8 cellular contexts compared by ENCODE assay signal in the genomic region with DNA sequence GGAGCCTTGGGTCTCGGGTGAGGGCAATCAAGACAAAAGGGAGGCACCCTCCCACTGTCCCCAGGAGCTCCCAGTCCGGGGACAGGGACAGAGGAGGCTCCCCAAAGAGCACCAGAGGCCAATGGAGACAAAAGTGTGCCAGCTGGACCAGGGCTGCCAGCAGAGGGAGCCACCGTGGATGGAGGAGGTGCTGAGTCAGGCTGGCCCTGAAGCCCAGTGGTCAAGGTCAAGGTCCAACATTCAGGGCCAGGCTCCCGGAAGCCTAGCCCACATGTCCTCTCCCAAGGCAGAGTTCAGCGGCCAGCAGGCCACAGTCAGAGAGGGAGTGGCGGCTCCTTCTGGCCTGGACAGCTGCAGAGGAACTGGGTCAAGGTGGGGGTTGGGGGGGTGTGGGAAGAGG. TPM values are rescaled to one million over a fixed set of nuclear protein-coding genes. Genes with fewer than 3 reads are reported as not detected.
DNase-seq lines count a peak whose midpoint lies in the region; ATAC-seq and TF ChIP-seq lines count a peak whose summit lies in the region.

No MANE protein-coding gene starts in this region.

- H3K27me3 ChIP-seq in mammary epithelial cell (ENCODE audit: insufficient read depth, low read length) (no peaks in the 10 kb centered on the region), mesendoderm (ENCODE audit: insufficient read depth, low read length, poor library complexity) (no peaks in the 10 kb centered on the region)

- no peak overlapping the region for H2BK15ac ChIP-seq in mesendoderm (replicated peaks; ENCODE audit: low read depth)

- no peaks in the 10 kb centered on the region for H3K79me2 ChIP-seq in mammary epithelial cell (ENCODE audit: insufficient read depth, low read length)
- H3K79me2 ChIP-seq in mesendoderm (ENCODE audit: control insufficient read depth, insufficient read depth, low read length) = no peaks in the 10 kb centered on the region

- H3K4me3 ChIP-seq in mammary epithelial cell (replicated peaks in 1 of 3; ENCODE audit: insufficient read depth in 1 of 3, low read depth in 2 of 3, low read length in 3 of 3) (no peak overlapping the region), mesendoderm (ENCODE audit: low read length) (no peak overlapping the region)

- H3K9me3 Mint-ChIP-seq in HFFc6 = no peaks in the 10 kb centered on the region

- no peak overlapping the region for H4K8ac ChIP-seq in mesendoderm (ENCODE audit: low read depth, low read length)

- no peak overlapping the region for H3K18ac ChIP-seq in mesendoderm (ENCODE audit: low read length)

- H3K36me3 ChIP-seq in mammary epithelial cell (ENCODE audit: insufficient read depth, low read length) = no peaks in the 10 kb centered on the region
- H3K36me3 ChIP-seq in mesendoderm (ENCODE audit: control insufficient read depth, insufficient read depth, low read length) = no peaks in the 10 kb centered on the region

- H3K27me3 Mint-ChIP-seq in HFFc6 (ENCODE audit: insufficient read depth) = no peaks in the 10 kb centered on the region; the same call in 1 of the 2 replicates

- dilution Hi-C loops in mammary epithelial cell (cut with HindIII; ENCODE audit: low sequenced_read_pairs) = no loop called here

- H3K4me1 ChIP-seq in mammary epithelial cell (ENCODE audit: insufficient read depth, low read length) (no peaks in the 10 kb centered on the region), mesendoderm (ENCODE audit: control insufficient read depth, low read depth, low read length) (no peaks in the 10 kb centered on the region)

- no peaks in the 10 kb centered on the region for H3K36me3 Mint-ChIP-seq in HFFc6 (ENCODE audit: low read depth)

- in situ Hi-C loops in Caki2 (cut with HindIII; ENCODE audit: low pct_unique_long_range_greater_than_20kb, low sequenced_read_pairs) = no loop called here
- in situ Hi-C loops in mammary epithelial cell (cut with MboI; ENCODE audit: low sequenced_read_pairs in 2 of 2) = loop anchor here in 1 of 2 donors (5.0 kb wide), 1 partner anchor 65 kb away; the partner anchor contains the start of gene OLFM2

- no peaks in the 10 kb centered on the region for H4K20me1 ChIP-seq in mammary epithelial cell (ENCODE audit: insufficient read depth, low read length)

- H3K9ac ChIP-seq in mammary epithelial cell (ENCODE audit: insufficient read depth, low read length) (no peak overlapping the region), mesendoderm (ENCODE audit: low read length) (no peak overlapping the region)

- no peak overlapping the region for H3K4ac ChIP-seq in mesendoderm (ENCODE audit: low read depth, low read length)

- H3K4me2 ChIP-seq in mammary epithelial cell (ENCODE audit: insufficient read depth, low read depth, low read length) = no peak overlapping the region
- H3K4me2 ChIP-seq in mesendoderm (ENCODE audit: low read length) = no peak overlapping the region

- no peaks in the 10 kb centered on the region for H3K9me3 ChIP-seq in mammary epithelial cell (replicated peaks; ENCODE audit: insufficient read depth, low read length)

- no peak overlapping the region for H2AFZ ChIP-seq in mammary epithelial cell (ENCODE audit: low read depth, low read length)

- intact Hi-C loops in mammary epithelial cell (cut with micrococcal nuclease) = loop anchor here (1.0 to 10.0 kb wide), 3 partner anchors 25 to 867 kb away; no protein-coding TSS in a partner anchor

- no peak overlapping the region for H3K27ac ChIP-seq in mammary epithelial cell (ENCODE audit: insufficient read depth, low read depth, low read length)
- no peak overlapping the region for H3K27ac ChIP-seq in mesendoderm (ENCODE audit: low read depth, low read length)

- peaks cover 8% of the 10 kb centered on the region for H3K4me1 Mint-ChIP-seq in HFFc6 (ENCODE audit: low read depth)

- ATAC-seq in GM21529 (IDR thresholded peaks at IDR 0.05; ENCODE audit: unreplicated experiment) (no peak), HG03442 (IDR thresholded peaks at IDR 0.05; ENCODE audit: unreplicated experiment) (no peak)

- H3K4me3 Mint-ChIP-seq in HFFc6 = no peak overlapping the region

- H2BK120ac ChIP-seq in mesendoderm (ENCODE audit: low read depth, low read length) = no peak overlapping the region

- H2AK5ac ChIP-seq in mesendoderm (ENCODE audit: low read length) = no peak overlapping the region

- CTCF ChIA-PET in mammary epithelial cell (lab: Charles Lee; ENCODE audit: low non-redundant PET) = interaction anchor here (0.7 kb wide), 1 partner anchor 49 kb away, joined by 5 read pairs; no protein-coding TSS in a partner anchor

- WGBS in mammary epithelial cell (ENCODE audit: low coverage, missing lambda C conversion rate) = 25% methylated on average over 3 of the region's 6 CpGs
- no CpG with 5 or more reads among the region's 6 CpGs for WGBS in mesendoderm (ENCODE audit: extremely low coverage, insufficient coverage, low lambda C conversion rate)

- H3K27ac Mint-ChIP-seq in HFFc6 = no peak overlapping the region

- peak; percentile 2 for DNase-seq in Caki2 (ENCODE audit: low read depth)
- no peak for DNase-seq in HFFc6
- no peak for DNase-seq in mammary epithelial cell
- DNase-seq in mesendoderm = peak; percentile 48
- DNase-seq in NCI-H1048 (lab: John Stamatoyannopoulos, UW) = no peak
- no peak for DNase-seq in activated naive CD4-positive, alpha-beta T cell treated with Interleukin-2 at 50 U/mL for 16 hours

- no TSS peak for BruUV-seq in mammary epithelial cell (replicated peaks; lab: Mats Ljungman, UMichigan)

- no peak overlapping the region for H3K23ac ChIP-seq in mesendoderm (ENCODE audit: low read length)

- H4K5ac ChIP-seq in mesendoderm (ENCODE audit: low read length) = no peak overlapping the region

- H3K56ac ChIP-seq in mesendoderm (ENCODE audit: low read length) = no peak overlapping the region

- H3K79me1 ChIP-seq in mesendoderm (ENCODE audit: low read length) = no peaks in the 10 kb centered on the region

- no peak overlapping the region for H2BK5ac ChIP-seq in mesendoderm (ENCODE audit: low read length)

- peak; percentile 78 for TF ChIP-seq CTCF in HFFc6 (IDR thresholded peaks at IDR 0.05)
- TF ChIP-seq CTCF in mammary epithelial cell (conservative IDR thresholded peaks at IDR 0.05 in 1 of 2, IDR thresholded peaks at IDR 0.05 in 1 of 2; ENCODE audit: extremely low read depth in 1 of 2, insufficient read depth in 1 of 2, low read depth in 1 of 2, low read length in 2 of 2) = peak; percentile 36 to 66

RNA-seq across cellular contexts. Expression of gene COL5A3, which starts 8.4 kb away (rescaled TPM):
- total RNA-seq in Caki2 (2014; rRNA removed; shearing (Covaris generic); ENCODE audit: low replicate concordance) = not detected in 2 replicates
- 1 to 10 TPM; 1.3 to 3.7 (median 1.4) TPM for total RNA-seq in HFFc6 (2021; fragmentation: NEBNext Ultra II Directional; extraction: Animal tissue kit (Norgen Biotek cat#: 25700))
- 1 to 10 TPM in 1 of 2 donors, under 1 TPM in 1; 0.33 to 4.5 TPM for total RNA-seq in mammary epithelial cell
- polyA plus RNA-seq in mammary epithelial cell = 1.2 TPM
- polyA minus RNA-seq in mammary epithelial cell = 1.4 TPM
- polyA plus RNA-seq in mesendoderm (2013, experiment 1 of 2) = 0.87 TPM
- polyA plus RNA-seq in mesendoderm (2013, experiment 2 of 2) = 0.97 TPM

RNA-seq across cellular contexts. Expression of gene RDH8, which starts 11.4 kb away (rescaled TPM):
- total RNA-seq in Caki2 (2014; rRNA removed; shearing (Covaris generic); ENCODE audit: low replicate concordance) = not detected in 2 replicates
- total RNA-seq in HFFc6 (2021; fragmentation: NEBNext Ultra II Directional; extraction: Animal tissue kit (Norgen Biotek cat#: 25700)) = not detected
- total RNA-seq in mammary epithelial cell = not detected
- polyA plus RNA-seq in mammary epithelial cell = not detected
- not detected for polyA minus RNA-seq in mammary epithelial cell
- not detected for polyA plus RNA-seq in mesendoderm (2013, experiment 1 of 2)
- not detected for polyA plus RNA-seq in mesendoderm (2013, experiment 2 of 2)

Comparison
In these comparisons a context has a peak if more than half of its experiments do, and no peak if none do; other contexts are left out.
1. DNase-seq: peak in Caki2 (single experiment) and mesendoderm (single experiment); none in HFFc6 (single experiment), mammary epithelial cell (single experiment), NCI-H1048 (single experiment) and activated naive CD4-positive, alpha-beta T cell treated with Interleukin-2 at 50 U/mL for 16 hours (single experiment).